Comparison of ENCODE assay signal across 1 cellular context in genomic region chr11:76791002-76791770, GRCh38. TPM values are rescaled to one million over a fixed set of nuclear protein-coding genes. Genes with fewer than 3 reads are reported as not detected.
"Had no signal": no experiment of that assay in that cellular context is flagged by ENCODE, and none has a peak within 500 bp of the region (broad histone marks: within the 10 kb centered on the region; RNA-seq: fewer than 3 reads in every experiment).

No MANE protein-coding gene starts in this region.

RNA-seq across cellular contexts. Expression of gene TSKU, which starts 8.0 kb away (rescaled TPM):
- total RNA-seq: activated B cell treated with CpG ODN at 0.5 μM for 24 hours had no signal
